Comparison of ENCODE assay signal across 1 cellular context in the genomic region with DNA sequence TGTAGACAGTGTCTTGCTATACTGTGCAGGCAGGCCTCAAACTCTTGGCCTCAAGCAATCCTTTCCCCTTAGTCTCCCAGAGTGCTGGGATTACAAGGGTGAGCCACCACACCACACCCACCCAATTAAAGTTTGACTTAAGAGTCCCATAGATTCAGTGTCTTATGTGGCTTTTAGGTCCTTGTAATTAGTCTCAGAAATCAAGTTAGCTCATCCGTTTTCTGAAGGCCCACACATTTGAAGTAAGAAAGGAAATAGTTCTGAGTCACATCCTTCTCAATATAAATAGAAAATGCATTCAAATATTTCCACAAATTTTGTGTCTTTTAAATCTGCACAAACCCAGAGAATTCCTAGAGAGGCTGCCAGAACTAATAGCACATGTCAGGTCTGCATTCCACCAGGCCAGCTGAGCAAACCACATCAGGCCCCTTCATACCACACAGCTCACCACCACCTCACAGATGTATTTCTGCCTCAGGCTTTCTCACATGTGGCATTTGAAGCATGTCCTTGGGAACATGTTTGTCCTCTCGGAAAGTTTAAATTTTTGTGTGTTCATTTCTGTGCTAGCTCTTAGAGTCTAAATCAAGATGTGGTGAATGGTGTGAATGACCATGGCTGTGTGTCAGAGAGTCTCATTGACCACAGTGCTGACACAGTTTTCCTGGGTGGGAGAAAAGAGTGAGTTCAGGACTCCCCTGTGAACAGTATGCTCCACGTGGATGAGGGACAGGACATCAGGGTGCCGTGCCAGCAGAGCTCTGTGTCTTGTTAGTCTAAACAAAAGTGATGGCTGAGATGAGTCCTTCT.
TF ChIP-seq lines count a peak whose summit lies in the region.

No MANE protein-coding gene starts in this region.

TF ChIP-seq in GM23338, 12 proteins besides CTCF, POLR2A, EP300 and RAD21 (continued from another document):
- TF ChIP-seq, protein P1, sequence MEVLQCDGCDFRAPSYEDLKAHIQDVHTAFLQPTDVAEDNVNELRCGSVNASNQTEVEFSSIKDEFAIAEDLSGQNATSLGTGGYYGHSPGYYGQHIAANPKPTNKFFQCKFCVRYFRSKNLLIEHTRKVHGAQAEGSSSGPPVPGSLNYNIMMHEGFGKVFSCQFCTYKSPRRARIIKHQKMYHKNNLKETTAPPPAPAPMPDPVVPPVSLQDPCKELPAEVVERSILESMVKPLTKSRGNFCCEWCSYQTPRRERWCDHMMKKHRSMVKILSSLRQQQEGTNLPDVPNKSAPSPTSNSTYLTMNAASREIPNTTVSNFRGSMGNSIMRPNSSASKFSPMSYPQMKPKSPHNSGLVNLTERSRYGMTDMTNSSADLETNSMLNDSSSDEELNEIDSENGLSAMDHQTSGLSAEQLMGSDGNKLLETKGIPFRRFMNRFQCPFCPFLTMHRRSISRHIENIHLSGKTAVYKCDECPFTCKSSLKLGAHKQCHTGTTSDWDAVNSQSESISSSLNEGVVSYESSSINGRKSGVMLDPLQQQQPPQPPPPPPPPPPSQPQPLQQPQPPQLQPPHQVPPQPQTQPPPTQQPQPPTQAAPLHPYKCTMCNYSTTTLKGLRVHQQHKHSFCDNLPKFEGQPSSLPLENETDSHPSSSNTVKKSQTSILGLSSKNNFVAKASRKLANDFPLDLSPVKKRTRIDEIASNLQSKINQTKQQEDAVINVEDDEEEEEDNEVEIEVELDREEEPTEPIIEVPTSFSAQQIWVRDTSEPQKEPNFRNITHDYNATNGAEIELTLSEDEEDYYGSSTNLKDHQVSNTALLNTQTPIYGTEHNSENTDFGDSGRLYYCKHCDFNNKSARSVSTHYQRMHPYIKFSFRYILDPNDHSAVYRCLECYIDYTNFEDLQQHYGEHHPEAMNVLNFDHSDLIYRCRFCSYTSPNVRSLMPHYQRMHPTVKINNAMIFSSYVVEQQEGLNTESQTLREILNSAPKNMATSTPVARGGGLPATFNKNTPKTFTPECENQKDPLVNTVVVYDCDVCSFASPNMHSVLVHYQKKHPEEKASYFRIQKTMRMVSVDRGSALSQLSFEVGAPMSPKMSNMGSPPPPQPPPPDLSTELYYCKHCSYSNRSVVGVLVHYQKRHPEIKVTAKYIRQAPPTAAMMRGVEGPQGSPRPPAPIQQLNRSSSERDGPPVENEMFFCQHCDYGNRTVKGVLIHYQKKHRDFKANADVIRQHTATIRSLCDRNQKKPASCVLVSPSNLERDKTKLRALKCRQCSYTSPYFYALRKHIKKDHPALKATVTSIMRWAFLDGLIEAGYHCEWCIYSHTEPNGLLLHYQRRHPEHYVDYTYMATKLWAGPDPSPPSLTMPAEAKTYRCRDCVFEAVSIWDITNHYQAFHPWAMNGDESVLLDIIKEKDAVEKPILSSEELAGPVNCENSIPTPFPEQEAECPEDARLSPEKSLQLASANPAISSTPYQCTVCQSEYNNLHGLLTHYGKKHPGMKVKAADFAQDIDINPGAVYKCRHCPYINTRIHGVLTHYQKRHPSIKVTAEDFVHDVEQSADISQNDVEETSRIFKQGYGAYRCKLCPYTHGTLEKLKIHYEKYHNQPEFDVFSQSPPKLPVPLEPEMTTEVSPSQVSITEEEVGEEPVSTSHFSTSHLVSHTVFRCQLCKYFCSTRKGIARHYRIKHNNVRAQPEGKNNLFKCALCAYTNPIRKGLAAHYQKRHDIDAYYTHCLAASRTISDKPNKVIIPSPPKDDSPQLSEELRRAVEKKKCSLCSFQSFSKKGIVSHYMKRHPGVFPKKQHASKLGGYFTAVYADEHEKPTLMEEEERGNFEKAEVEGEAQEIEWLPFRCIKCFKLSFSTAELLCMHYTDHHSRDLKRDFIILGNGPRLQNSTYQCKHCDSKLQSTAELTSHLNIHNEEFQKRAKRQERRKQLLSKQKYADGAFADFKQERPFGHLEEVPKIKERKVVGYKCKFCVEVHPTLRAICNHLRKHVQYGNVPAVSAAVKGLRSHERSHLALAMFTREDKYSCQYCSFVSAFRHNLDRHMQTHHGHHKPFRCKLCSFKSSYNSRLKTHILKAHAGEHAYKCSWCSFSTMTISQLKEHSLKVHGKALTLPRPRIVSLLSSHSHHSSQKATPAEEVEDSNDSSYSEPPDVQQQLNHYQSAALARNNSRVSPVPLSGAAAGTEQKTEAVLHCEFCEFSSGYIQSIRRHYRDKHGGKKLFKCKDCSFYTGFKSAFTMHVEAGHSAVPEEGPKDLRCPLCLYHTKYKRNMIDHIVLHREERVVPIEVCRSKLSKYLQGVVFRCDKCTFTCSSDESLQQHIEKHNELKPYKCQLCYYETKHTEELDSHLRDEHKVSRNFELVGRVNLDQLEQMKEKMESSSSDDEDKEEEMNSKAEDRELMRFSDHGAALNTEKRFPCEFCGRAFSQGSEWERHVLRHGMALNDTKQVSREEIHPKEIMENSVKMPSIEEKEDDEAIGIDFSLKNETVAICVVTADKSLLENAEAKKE (CRISPR knock-in tag; IDR thresholded peaks at IDR 0.05): no peak
- TF ChIP-seq STAT1 (IDR thresholded peaks at IDR 0.05; ENCODE audit: unreplicated experiment) (no peak), EZH2 (IDR thresholded peaks at IDR 0.05; ENCODE audit: low read depth, unreplicated experiment) (no peak), EZH2phosphoT487 (IDR thresholded peaks at IDR 0.05; ENCODE audit: unreplicated experiment) (no peak), JUNB (IDR thresholded peaks at IDR 0.05; ENCODE audit: unreplicated experiment) (no peak), NANOG (IDR thresholded peaks at IDR 0.05; ENCODE audit: borderline replicate concordance) (no peak)
